Comparison of ENCODE assay signal across 15 cellular contexts in the genomic region with DNA sequence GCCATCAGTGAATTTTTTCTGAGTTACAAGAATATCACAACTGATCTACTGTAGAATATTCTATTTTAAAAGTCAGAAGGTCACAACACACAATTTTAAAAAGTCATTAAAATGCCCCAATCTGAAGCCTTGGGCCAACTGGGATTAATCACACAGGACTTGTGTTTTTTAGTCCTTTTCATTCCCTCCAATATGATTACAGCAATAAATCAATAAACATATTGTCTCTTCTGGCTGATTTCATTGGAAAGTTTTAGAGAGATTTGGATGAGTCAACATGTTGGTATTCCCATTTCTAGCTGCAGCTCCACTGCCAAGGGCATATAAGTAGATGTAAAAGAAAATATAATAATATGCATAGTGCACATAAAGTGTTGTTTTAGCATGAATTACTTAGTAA.
DNase-seq lines count a peak whose midpoint lies in the region; ATAC-seq, FAIRE-seq and TF ChIP-seq lines count a peak whose summit lies in the region.
"Had no signal": no experiment of that assay in that cellular context is flagged by ENCODE, and none has a peak within 500 bp of the region (broad histone marks: within the 10 kb centered on the region; RNA-seq: fewer than 3 reads in every experiment).

No MANE protein-coding gene starts in this region.

- H3K27me3 Mint-ChIP-seq in stimulated activated naive B cell treated with anti-CD40 and anti-IgM and Interleukin-4, amounts not matched to agents 10 μg/mL and 1 μg/mL and 100 μg/mL, for 72 hours = no peaks in the 10 kb centered on the region

- H3K9ac ChIP-seq in endothelial cell of umbilical vein (replicated peaks; ENCODE audit: extremely low read depth, insufficient read depth, low read length) (no peak overlapping the region), smooth muscle cell (ENCODE audit: low read depth) (no peak overlapping the region)

- no peak for ATAC-seq in HG02678 (IDR thresholded peaks at IDR 0.05; ENCODE audit: unreplicated experiment)
- ATAC-seq in stimulated activated naive B cell treated with anti-CD40 and anti-IgM and Interleukin-4, amounts not matched to agents 10 μg/mL and 1 μg/mL and 100 μg/mL, for 72 hours (replicated peaks) = no peak
- ATAC-seq: activated naive CD4-positive, alpha-beta T cell treated with anti-CD3 and anti-CD28 coated beads, Interleukin-2, amount 50 U/mL, for 72 hours had no signal

- TF ChIP-seq POLR2A in endothelial cell of umbilical vein (IDR thresholded peaks at IDR 0.05; ENCODE audit: low read depth, low read length) = no peak

- POLR2A ChIA-PET in RWPE1 (lab: Yijun Ruan, JAX; ENCODE audit: low non-redundant PET) = no interaction called here
- POLR2A ChIA-PET in endothelial cell of umbilical vein (lab: Charles Lee) = no interaction called here

- H3K27me3 ChIP-seq in endothelial cell of umbilical vein (ENCODE audit: control insufficient read depth in 2 of 2, insufficient read depth in 2 of 2, low read length in 2 of 2) (no peaks in the 10 kb centered on the region), smooth muscle cell (ENCODE audit: low read depth) (no peaks in the 10 kb centered on the region)

- H3K79me2 ChIP-seq in endothelial cell of umbilical vein (ENCODE audit: control insufficient read depth, insufficient read depth, low read length) = no peaks in the 10 kb centered on the region
- H3K79me2 ChIP-seq in smooth muscle cell (ENCODE audit: low read depth) = no peaks in the 10 kb centered on the region

- H3K4me1 Mint-ChIP-seq in stimulated activated naive B cell treated with anti-CD40 and anti-IgM and Interleukin-4, amounts not matched to agents 10 μg/mL and 1 μg/mL and 100 μg/mL, for 72 hours = peaks cover 0 to 2% of the 10 kb centered on the region in 2 donors
- H3K4me1 Mint-ChIP-seq: nephron had no signal

- no peak overlapping the region for H3K27ac ChIP-seq in RWPE1
- H3K27ac ChIP-seq in endothelial cell of umbilical vein (ENCODE audit: insufficient read depth, low read depth, low read length) = no peak overlapping the region
- peak overlapping the region; percentile 50 for H3K27ac ChIP-seq in smooth muscle cell (ENCODE audit: low read depth)
- H3K27ac ChIP-seq: HL-60 had no signal

- H4K20me1 ChIP-seq in endothelial cell of umbilical vein (replicated peaks; ENCODE audit: control insufficient read depth, extremely low read depth, insufficient read depth, low read length) = no peaks in the 10 kb centered on the region
- H4K20me1 ChIP-seq in smooth muscle cell (ENCODE audit: low read depth) = no peaks in the 10 kb centered on the region

- no peaks in the 10 kb centered on the region for H3K9me3 Mint-ChIP-seq in stimulated activated naive B cell treated with anti-CD40 and anti-IgM and Interleukin-4, amounts not matched to agents 10 μg/mL and 1 μg/mL and 100 μg/mL, for 72 hours
- H3K9me3 Mint-ChIP-seq: activated naive CD4-positive, alpha-beta T cell treated with anti-CD3 and anti-CD28 coated beads, Interleukin-2, amount 50 U/mL, for 72 hours; nephron; T-helper 2 cell treated with Interferon-gamma antibody and Interleukin-4, amounts not matched to agents 5 μg/mL and 100 μg/mL, for 36 hours had no signal

- H3K4me3 ChIP-seq in endothelial cell of umbilical vein (replicated peaks in 1 of 3; ENCODE audit: insufficient read depth in 1 of 3, low read depth in 1 of 3, low read length in 3 of 3) (no peak overlapping the region), smooth muscle cell (no peak overlapping the region)

- dilution Hi-C loops in endothelial cell of umbilical vein (cut with MboI; ENCODE audit: extremely low pct_ligation_motif_present, low sequenced_read_pairs) = no loop called here

- H3K4me1 ChIP-seq in endothelial cell of umbilical vein (ENCODE audit: control insufficient read depth, extremely low read depth, insufficient read depth, low read length) = no peaks in the 10 kb centered on the region
- peaks cover 3% of the 10 kb centered on the region for H3K4me1 ChIP-seq in smooth muscle cell (ENCODE audit: low read depth)

- H2AFZ ChIP-seq in endothelial cell of umbilical vein (ENCODE audit: low read depth, low read length) (no peak overlapping the region), smooth muscle cell (ENCODE audit: low read depth) (no peak overlapping the region)

- H3K9me1 ChIP-seq in endothelial cell of umbilical vein (replicated peaks; ENCODE audit: control insufficient read depth, extremely low read depth, insufficient read depth, low read length) = no peaks in the 10 kb centered on the region

- CTCF ChIA-PET in RWPE1 (lab: Yijun Ruan, JAX) (no interaction called here), endothelial cell of umbilical vein (lab: Charles Lee) (no interaction called here)

- H3K27ac Mint-ChIP-seq in stimulated activated naive B cell treated with anti-CD40 and anti-IgM and Interleukin-4, amounts not matched to agents 10 μg/mL and 1 μg/mL and 100 μg/mL, for 72 hours = no peak overlapping the region
- H3K27ac Mint-ChIP-seq: activated naive CD4-positive, alpha-beta T cell treated with anti-CD3 and anti-CD28 coated beads, Interleukin-2, amount 50 U/mL, for 72 hours; nephron; T-helper 2 cell treated with Interferon-gamma antibody and Interleukin-4, amounts not matched to agents 5 μg/mL and 100 μg/mL, for 36 hours had no signal

- peak; percentile 47 for DNase-seq in GM04504 (ENCODE audit: low read depth)
- peak; percentile 43 for DNase-seq in RWPE1 (ENCODE audit: low spot score)
- DNase-seq in endothelial cell of umbilical vein (ENCODE audit: low read depth, low spot score) = peak; percentile 47
- no peak for DNase-seq in smooth muscle cell (lab: John Stamatoyannopoulos, UW; ENCODE audit: unreplicated experiment)
- no peak for DNase-seq in T1000 (lab: John Stamatoyannopoulos, UW)
- no peak for DNase-seq in stimulated activated naive B cell treated with anti-CD40 and anti-IgM and Interleukin-4, amounts not matched to agents 10 μg/mL and 1 μg/mL and 100 μg/mL, for 72 hours
- DNase-seq: DMS79; NK-92 treated with Interleukin-12 subunit alpha and Interleukin-12 subunit beta, amount 100 ng/mL, for 24 hours; stimulated activated CD4-positive, alpha-beta T cell treated with anti-CD3 and anti-CD28 coated beads, Interleukin-12 subunit alpha, Interleukin-12 subunit beta, amount 100 ng/mL, for 4 hours had no signal

- no peaks in the 10 kb centered on the region for H3F3A ChIP-seq in smooth muscle cell (ENCODE audit: low read depth)

- H3K9me3 ChIP-seq in endothelial cell of umbilical vein (replicated peaks; ENCODE audit: control insufficient read depth, insufficient read depth, low read length) (no peaks in the 10 kb centered on the region), smooth muscle cell (replicated peaks; ENCODE audit: low read depth) (no peaks in the 10 kb centered on the region)

- intact Hi-C loops in endothelial cell of umbilical vein (cut with micrococcal nuclease) = no loop called here

- FAIRE-seq in endothelial cell of umbilical vein (lab: Jason Lieb, UNC) = no peak
- FAIRE-seq: keratinocyte had no signal

- no peak overlapping the region for H3K4me3 Mint-ChIP-seq in stimulated activated naive B cell treated with anti-CD40 and anti-IgM and Interleukin-4, amounts not matched to agents 10 μg/mL and 1 μg/mL and 100 μg/mL, for 72 hours
- H3K4me3 Mint-ChIP-seq: nephron; T-helper 2 cell treated with Interferon-gamma antibody and Interleukin-4, amounts not matched to agents 5 μg/mL and 100 μg/mL, for 36 hours had no signal

- TF ChIP-seq CTCF in RWPE1 (conservative IDR thresholded peaks at IDR 0.05; ENCODE audit: low read depth) = no peak
- no peak for TF ChIP-seq CTCF in endothelial cell of umbilical vein (IDR thresholded peaks at IDR 0.05; ENCODE audit: extremely low read depth in 1 of 2, insufficient read depth in 1 of 2, low read depth in 1 of 2, low read length in 2 of 2)
- no peak for TF ChIP-seq CTCF in smooth muscle cell (IDR thresholded peaks at IDR 0.05; ENCODE audit: borderline replicate concordance, insufficient read depth, poor library complexity, severe bottlenecking)

- H3K4me2 ChIP-seq in endothelial cell of umbilical vein (ENCODE audit: insufficient read depth, low read length) = no peak overlapping the region
- H3K4me2 ChIP-seq in smooth muscle cell = peak overlapping the region; percentile 37

- no TSS peak for BruUV-seq in endothelial cell of umbilical vein (replicated peaks; lab: Mats Ljungman, UMichigan)

- H3K36me3 ChIP-seq in endothelial cell of umbilical vein (ENCODE audit: control insufficient read depth in 2 of 2, extremely low read depth in 1 of 2, insufficient read depth in 2 of 2, low read length in 2 of 2) = no peaks in the 10 kb centered on the region
- H3K36me3 ChIP-seq in smooth muscle cell (ENCODE audit: low read depth) = no peaks in the 10 kb centered on the region

- H3K36me3 Mint-ChIP-seq in stimulated activated naive B cell treated with anti-CD40 and anti-IgM and Interleukin-4, amounts not matched to agents 10 μg/mL and 1 μg/mL and 100 μg/mL, for 72 hours = peaks cover 0 to 17% of the 10 kb centered on the region in 2 donors

TF ChIP-seq in endothelial cell of umbilical vein, 7 proteins besides CTCF, POLR2A, EP300 and RAD21:
- TF ChIP-seq EZH2 (IDR thresholded peaks at IDR 0.05; ENCODE audit: borderline replicate concordance, low read depth, low read length, severe bottlenecking) = no peak
- TF ChIP-seq, protein P1, sequence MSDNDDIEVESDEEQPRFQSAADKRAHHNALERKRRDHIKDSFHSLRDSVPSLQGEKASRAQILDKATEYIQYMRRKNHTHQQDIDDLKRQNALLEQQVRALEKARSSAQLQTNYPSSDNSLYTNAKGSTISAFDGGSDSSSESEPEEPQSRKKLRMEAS (IDR thresholded peaks at IDR 0.05; ENCODE audit: insufficient read depth, insufficient read length) = no peak
- no peak for TF ChIP-seq GATA2 (IDR thresholded peaks at IDR 0.05; ENCODE audit: insufficient read depth, insufficient read length, low read depth, low read length)
- TF ChIP-seq JUN (IDR thresholded peaks at IDR 0.05; ENCODE audit: borderline replicate concordance, insufficient read depth, insufficient read length, low read depth) = peak; percentile 22
- no peak for TF ChIP-seq MYC (IDR thresholded peaks at IDR 0.05; ENCODE audit: low read depth, low read length)
- no peak for TF ChIP-seq POLR2AphosphoS5 (IDR thresholded peaks at IDR 0.05; ENCODE audit: insufficient read depth, low read depth, low read length)
- peak; percentile 27 for TF ChIP-seq FOS (IDR thresholded peaks at IDR 0.05; ENCODE audit: borderline replicate concordance, insufficient read depth, low read length)

Comparison
In these comparisons a context has a peak if more than half of its experiments do, and no peak if none do; other contexts are left out.
1. DNase-seq: peak in GM04504 (single experiment), RWPE1 (single experiment) and endothelial cell of umbilical vein (single experiment); none in smooth muscle cell (single experiment), T1000 (single experiment) and stimulated activated naive B cell treated with anti-CD40 and anti-IgM and Interleukin-4, amounts not matched to agents 10 μg/mL and 1 μg/mL and 100 μg/mL, for 72 hours (single experiment).